15 cellular contexts compared by ENCODE assay signal in genomic region chr9:8946461-8946860, GRCh38.
A peak's percentile ranks its signal among the peaks of the same experiment; 100 is the strongest.
DNase-seq lines count a peak whose midpoint lies in the region; ATAC-seq and TF ChIP-seq lines count a peak whose summit lies in the region.
"Had no signal": no experiment of that assay in that cellular context is flagged by ENCODE, and none has a peak within 500 bp of the region (broad histone marks: within the 10 kb centered on the region; RNA-seq: fewer than 3 reads in every experiment).

No MANE protein-coding gene starts in this region.

- H3K36me3 Mint-ChIP-seq in endodermal cell (ENCODE audit: low read depth) (no peaks in the 10 kb centered on the region), nephron progenitor cell (ENCODE audit: low read depth) (no peaks in the 10 kb centered on the region)
- H3K36me3 Mint-ChIP-seq: CD4-positive, CD25-positive, alpha-beta regulatory T cell; CD8-positive, alpha-beta memory T cell had no signal

- H3K27ac Mint-ChIP-seq in endodermal cell (peak overlapping the region; percentile 18), nephron progenitor cell (peak overlapping the region; percentile 3)

- H3K36me3 ChIP-seq in NT2/D1 (ENCODE audit: insufficient read depth, insufficient read length, low read length) (no peaks in the 10 kb centered on the region), endodermal cell (ENCODE audit: control insufficient read depth, insufficient read depth, low read length) (no peaks in the 10 kb centered on the region), testis (ENCODE audit: low read depth, missing control alignments) (no peaks in the 10 kb centered on the region)
- H3K36me3 ChIP-seq: BE2C had no signal

- H3K4me3 Mint-ChIP-seq in endodermal cell = no peak overlapping the region
- H3K4me3 Mint-ChIP-seq in nephron progenitor cell = no peak overlapping the region
- H3K4me3 Mint-ChIP-seq: CD4-positive, CD25-positive, alpha-beta regulatory T cell; CD8-positive, alpha-beta memory T cell had no signal

- H3K4me3 ChIP-seq in NT2/D1 (ENCODE audit: insufficient read length, low read depth) (no peak overlapping the region), endodermal cell (ENCODE audit: low read length) (no peak overlapping the region), testis (no peak overlapping the region)

- TF ChIP-seq POLR2A in testis (IDR thresholded peaks at IDR 0.05) = no peak

- H3K9ac ChIP-seq in NT2/D1 (ENCODE audit: insufficient read length, low read depth) = no peak overlapping the region
- H3K9ac ChIP-seq in endodermal cell (ENCODE audit: extremely low read depth, low read length, poor library complexity, severe bottlenecking) = no peak overlapping the region

- H3K9me3 ChIP-seq in NT2/D1 (ENCODE audit: insufficient read depth, low read length) (no peaks in the 10 kb centered on the region), endodermal cell (ENCODE audit: control insufficient read depth, low read length) (no peaks in the 10 kb centered on the region), testis (no peaks in the 10 kb centered on the region)
- H3K9me3 ChIP-seq: BE2C had no signal

- peaks cover 1% of the 10 kb centered on the region for H3K9me3 Mint-ChIP-seq in endodermal cell
- H3K9me3 Mint-ChIP-seq in nephron progenitor cell = peaks cover 10% of the 10 kb centered on the region

- H3K27me3 Mint-ChIP-seq in endodermal cell (ENCODE audit: insufficient read depth) (no peaks in the 10 kb centered on the region), nephron progenitor cell (ENCODE audit: low read depth, poor library complexity) (no peaks in the 10 kb centered on the region)
- H3K27me3 Mint-ChIP-seq: CD8-positive, alpha-beta memory T cell had no signal

- H3K27me3 ChIP-seq in NT2/D1 (ENCODE audit: insufficient read depth, insufficient read length) = no peaks in the 10 kb centered on the region
- no peaks in the 10 kb centered on the region for H3K27me3 ChIP-seq in endodermal cell (ENCODE audit: control insufficient read depth, insufficient read depth, low read length, poor library complexity, severe bottlenecking)
- no peaks in the 10 kb centered on the region for H3K27me3 ChIP-seq in testis
- H3K27me3 ChIP-seq: BE2C had no signal

- no peak overlapping the region for H3K27ac ChIP-seq in endodermal cell (ENCODE audit: low read depth, low read length)
- no peak overlapping the region for H3K27ac ChIP-seq in testis

- DNase-seq in NT2/D1 (ENCODE audit: low read depth, low spot score) (peak; percentile 13), endodermal cell (no peak), nephron progenitor cell (no peak), testis (no peak), NCI-H2196 treated with DMSO at 0.1 percent for 48 hours (lab: John Stamatoyannopoulos, UW; ENCODE audit: unreplicated experiment) (no peak)
- DNase-seq: ACHN; BE2C; C1 segment of cervical spinal cord; CD4-positive, CD25-positive, alpha-beta regulatory T cell; CD8-positive, alpha-beta memory T cell; COR-L47; DMS 273 treated with DMSO at 0.1 percent for 48 hours; GOT3; H7 had no signal

- intact Hi-C loops in testis (cut with DNase I; ENCODE audit: low total_unique reads) = no loop called here

- ATAC-seq in GM18519 (IDR thresholded peaks at IDR 0.05; ENCODE audit: low FRiP score, unreplicated experiment) = no peak

- H3K4me1 Mint-ChIP-seq in endodermal cell (peaks cover 6% of the 10 kb centered on the region), nephron progenitor cell (no peaks in the 10 kb centered on the region)
- H3K4me1 Mint-ChIP-seq: CD4-positive, CD25-positive, alpha-beta regulatory T cell; CD8-positive, alpha-beta memory T cell had no signal

- TF ChIP-seq CTCF in endodermal cell (conservative IDR thresholded peaks at IDR 0.05) = no peak
- TF ChIP-seq CTCF in nephron progenitor cell (IDR thresholded peaks at IDR 0.05) = no peak
- no peak for TF ChIP-seq CTCF in testis (IDR thresholded peaks at IDR 0.05)

- H3K4me1 ChIP-seq in NT2/D1 (ENCODE audit: insufficient read depth, insufficient read length) (no peaks in the 10 kb centered on the region), endodermal cell (ENCODE audit: control insufficient read depth, insufficient read depth, low read length) (peaks cover 3% of the 10 kb centered on the region), testis (no peaks in the 10 kb centered on the region)
- H3K4me1 ChIP-seq: BE2C had no signal

- WGBS in endodermal cell (ENCODE audit: insufficient coverage in 1 of 2, insufficient read length in 1 of 2), 2 experiments = 64% methylated on average over 1 of the region's 1 CpG; no CpG with 5 or more reads in 1 of the 2 experiments
- 95 to 96% methylated on average over 1 of the region's 1 CpG for WGBS in testis, 2 donors
